9 cellular contexts compared by ENCODE assay signal in the genomic region with DNA sequence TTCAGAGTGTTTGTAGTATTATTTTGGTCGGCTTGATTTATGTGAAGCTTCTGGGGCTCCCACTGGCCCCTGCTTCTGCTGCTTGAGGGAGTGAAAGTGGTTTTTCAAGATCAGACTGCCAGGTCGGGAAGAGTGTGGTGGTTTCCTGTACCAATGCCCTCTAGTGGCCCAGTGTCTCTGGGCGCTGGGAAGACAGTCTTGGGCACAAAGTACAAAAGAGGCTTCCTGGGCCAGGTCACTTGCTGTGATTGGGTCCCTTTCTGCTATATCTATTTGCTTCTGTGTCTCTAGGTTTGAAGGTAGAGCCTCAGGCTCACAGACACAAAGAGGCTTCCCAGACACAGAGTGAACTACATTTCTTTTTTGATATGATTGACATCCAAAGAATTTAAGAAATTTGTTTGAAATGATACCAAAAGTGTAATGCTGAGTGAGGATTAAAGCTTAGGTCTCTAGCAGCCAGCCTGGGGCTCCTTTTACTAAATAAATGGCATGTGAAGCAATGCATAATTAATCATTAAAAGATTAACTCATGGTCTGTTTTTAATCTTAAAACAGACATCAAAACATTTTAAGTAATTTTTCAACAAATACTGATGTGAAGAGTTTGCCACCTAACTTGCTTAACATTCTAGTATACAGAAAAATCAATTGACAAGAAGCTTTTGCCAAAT. TPM values are rescaled to one million over a fixed set of nuclear protein-coding genes. Genes with fewer than 3 reads are reported as not detected.
DNase-seq lines count a peak whose midpoint lies in the region; ATAC-seq and TF ChIP-seq lines count a peak whose summit lies in the region.
"Had no signal": no experiment of that assay in that cellular context is flagged by ENCODE, and none has a peak within 500 bp of the region (broad histone marks: within the 10 kb centered on the region; RNA-seq: fewer than 3 reads in every experiment).

No MANE protein-coding gene starts in this region.

- no peaks in the 10 kb centered on the region for H3K79me2 ChIP-seq in parathyroid adenoma

- WGBS in endodermal cell (ENCODE audit: insufficient coverage in 1 of 2, insufficient read length in 1 of 2), 2 experiments, result 0 to 44% methylated on average over 1 to 3 of the region's 3 CpGs
- WGBS in gastroesophageal sphincter (ENCODE audit: low coverage in 1 of 2), 2 donors, result 25 to 43% methylated on average over 1 of the region's 3 CpGs

- H3K27ac ChIP-seq in endodermal cell (ENCODE audit: low read depth, low read length), result no peak overlapping the region
- H3K27ac ChIP-seq in parathyroid adenoma, result no peak overlapping the region
- H3K27ac ChIP-seq in gastroesophageal sphincter, result no peak overlapping the region

- H3K9ac ChIP-seq in endodermal cell (ENCODE audit: extremely low read depth, low read length, poor library complexity, severe bottlenecking), result no peak overlapping the region
- no peak overlapping the region for H3K9ac ChIP-seq in parathyroid adenoma

- H2AFZ ChIP-seq in parathyroid adenoma, result no peak overlapping the region

- no peak overlapping the region for H3K27ac Mint-ChIP-seq in endodermal cell
- H3K27ac Mint-ChIP-seq: T-cell had no signal

- no peaks in the 10 kb centered on the region for H3K9me3 Mint-ChIP-seq in endodermal cell
- H3K9me3 Mint-ChIP-seq: T-cell had no signal

- H3K27me3 ChIP-seq in endodermal cell (ENCODE audit: control insufficient read depth, insufficient read depth, low read length, poor library complexity, severe bottlenecking) (no peaks in the 10 kb centered on the region), parathyroid adenoma (ENCODE audit: control insufficient read depth, insufficient read depth, low read length) (no peaks in the 10 kb centered on the region), gastroesophageal sphincter (no peaks in the 10 kb centered on the region)

- DNase-seq in Caki2 (ENCODE audit: low read depth) (peak; percentile 46), RKO (ENCODE audit: low spot score) (peak; percentile 59), endodermal cell (peak; percentile 87), NCI-H345 (lab: John Stamatoyannopoulos, UW) (no peak)

- H3K4me3 ChIP-seq in endodermal cell (ENCODE audit: low read length), result no peak overlapping the region
- H3K4me3 ChIP-seq in parathyroid adenoma (ENCODE audit: low read depth, low read length), result no peak overlapping the region
- no peak overlapping the region for H3K4me3 ChIP-seq in gastroesophageal sphincter

- H3K4me1 Mint-ChIP-seq in endodermal cell, result peaks cover 8% of the 10 kb centered on the region

- no peak for TF ChIP-seq POLR2A in gastroesophageal sphincter (IDR thresholded peaks at IDR 0.05)

- TF ChIP-seq EP300 in gastroesophageal sphincter (IDR thresholded peaks at IDR 0.05), result no peak

- H3K4me2 ChIP-seq in parathyroid adenoma (ENCODE audit: low read length), result no peak overlapping the region

- no peaks in the 10 kb centered on the region for H3K36me3 ChIP-seq in endodermal cell (ENCODE audit: control insufficient read depth, insufficient read depth, low read length)
- no peaks in the 10 kb centered on the region for H3K36me3 ChIP-seq in parathyroid adenoma (ENCODE audit: control insufficient read depth, insufficient read depth, low read length)
- no peaks in the 10 kb centered on the region for H3K36me3 ChIP-seq in gastroesophageal sphincter

- no peaks in the 10 kb centered on the region for H3K9me3 ChIP-seq in endodermal cell (ENCODE audit: control insufficient read depth, low read length)
- no peaks in the 10 kb centered on the region for H3K9me3 ChIP-seq in parathyroid adenoma (ENCODE audit: control insufficient read depth, low read length)
- no peaks in the 10 kb centered on the region for H3K9me3 ChIP-seq in gastroesophageal sphincter

- peak; percentile 95 for ATAC-seq in GM18870 (IDR thresholded peaks at IDR 0.05; ENCODE audit: unreplicated experiment)
- peak; percentile 89 for ATAC-seq in HG03066 (IDR thresholded peaks at IDR 0.05; ENCODE audit: low read depth, unreplicated experiment)
- ATAC-seq in gastroesophageal sphincter, result no peak

- no peaks in the 10 kb centered on the region for H3K4me1 ChIP-seq in endodermal cell (ENCODE audit: control insufficient read depth, insufficient read depth, low read length)
- no peaks in the 10 kb centered on the region for H3K4me1 ChIP-seq in parathyroid adenoma
- H3K4me1 ChIP-seq in gastroesophageal sphincter, result no peaks in the 10 kb centered on the region

- peak; percentile 85 for TF ChIP-seq CTCF in endodermal cell (conservative IDR thresholded peaks at IDR 0.05)
- peak; percentile 22 for TF ChIP-seq CTCF in parathyroid adenoma (IDR thresholded peaks at IDR 0.05)
- no peak for TF ChIP-seq CTCF in gastroesophageal sphincter (IDR thresholded peaks at IDR 0.05)

- in situ Hi-C loops in Caki2 (cut with HindIII; ENCODE audit: low pct_unique_long_range_greater_than_20kb, low sequenced_read_pairs), result no loop called here

- H3K36me3 Mint-ChIP-seq in endodermal cell (ENCODE audit: low read depth), result no peaks in the 10 kb centered on the region

- H3K4me3 Mint-ChIP-seq in endodermal cell, result no peak overlapping the region
- H3K4me3 Mint-ChIP-seq: T-cell had no signal

- H3K27me3 Mint-ChIP-seq in endodermal cell (ENCODE audit: insufficient read depth), result no peaks in the 10 kb centered on the region

RNA-seq across cellular contexts. Expression of gene ABCB1, which starts 36.3 kb away (rescaled TPM):
- total RNA-seq in Caki2 (2014; rRNA removed; shearing (Covaris generic); ENCODE audit: low replicate concordance), result 9.0 and 9.8 TPM in 2 replicates
- under 1 TPM in 1 of 2 donors, not detected in 1; 0.07 TPM for total RNA-seq in endodermal cell
- 0.39 TPM for polyA plus RNA-seq in endodermal cell (2013, experiment 1 of 2)
- 0.37 TPM for polyA plus RNA-seq in endodermal cell (2013, experiment 2 of 2)
- 10 to 100 TPM in 2 of 4 donors, 1 to 10 TPM in 2; 5.6 to 18.4 (median 8.2) TPM for total RNA-seq in gastroesophageal sphincter

Comparison
In these comparisons a context has a peak if more than half of its experiments do, and no peak if none do; other contexts are left out.
1. CTCF ChIP-seq: peak in endodermal cell (single experiment) and parathyroid adenoma (single experiment); none in gastroesophageal sphincter (0 of 4).